ENCODE assay signal across 8 cellular contexts in genomic region chr1:182084487-182085316, GRCh38. TPM values are rescaled to one million over a fixed set of nuclear protein-coding genes. Genes with fewer than 3 reads are reported as not detected.
DNase-seq lines count a peak whose midpoint lies in the region; ATAC-seq and TF ChIP-seq lines count a peak whose summit lies in the region.

No MANE protein-coding gene starts in this region.

- POLR2A ChIA-PET in activated CD8-positive, alpha-beta T cell treated with anti-CD3 and anti-CD28 coated beads for 36 hours (lab: Charles Lee): interaction anchor here (0.8 to 0.9 kb wide), 2 partner anchors 35 to 312 kb away, joined by 3 to 4 read pairs; no protein-coding TSS in a partner anchor

- no peak overlapping the region for H3K4me3 Mint-ChIP-seq in activated CD8-positive, alpha-beta T cell treated with anti-CD3 and anti-CD28 coated beads for 36 hours
- peak overlapping the region in 1 of 2 donors; percentile 11 for H3K4me3 Mint-ChIP-seq in effector memory CD8-positive, alpha-beta T cell

- TF ChIP-seq CTCF in activated CD8-positive, alpha-beta T cell treated with anti-CD3 and anti-CD28 coated beads for 36 hours (IDR thresholded peaks at IDR 0.05): peak; percentile 85

- intact Hi-C loops in activated CD8-positive, alpha-beta T cell treated with anti-CD3 and anti-CD28 coated beads for 36 hours (cut with micrococcal nuclease): loop anchor here (1.0 to 5.0 kb wide), 2 partner anchors 38 to 312 kb away; no protein-coding TSS in a partner anchor

- DNase-seq in ACHN (peak; percentile 76), NCI-H748 (lab: John Stamatoyannopoulos, UW; ENCODE audit: unreplicated experiment) (peak; percentile 60), medulla oblongata (ENCODE audit: extremely low spot score) (peak; percentile 96)
- DNase-seq in activated CD8-positive, alpha-beta T cell treated with anti-CD3 and anti-CD28 coated beads for 36 hours: peak; percentile 89
- DNase-seq in effector memory CD8-positive, alpha-beta T cell: peak; percentile 68 to 74 (median 69)
- DNase-seq in stimulated activated CD8-positive, alpha-beta memory T cell treated with anti-CD3 and anti-CD28 coated beads, Interleukin-15, amount 100 ng/mL, for 24 hours (ENCODE audit: low read depth): peak; percentile 54

- peaks cover 25% of the 10 kb centered on the region for H3K4me1 Mint-ChIP-seq in activated CD8-positive, alpha-beta T cell treated with anti-CD3 and anti-CD28 coated beads for 36 hours (ENCODE audit: low read depth)
- peaks cover 19 to 21% of the 10 kb centered on the region in 2 donors for H3K4me1 Mint-ChIP-seq in effector memory CD8-positive, alpha-beta T cell (ENCODE audit: low read depth in 2 of 2)

- no peaks in the 10 kb centered on the region for H3K9me3 Mint-ChIP-seq in activated CD8-positive, alpha-beta T cell treated with anti-CD3 and anti-CD28 coated beads for 36 hours
- H3K9me3 Mint-ChIP-seq in effector memory CD8-positive, alpha-beta T cell: no peaks in the 10 kb centered on the region

- ATAC-seq in GM18861 (IDR thresholded peaks at IDR 0.05; ENCODE audit: unreplicated experiment): peak; percentile 70
- ATAC-seq in HG03571 (IDR thresholded peaks at IDR 0.05; ENCODE audit: unreplicated experiment): peak; percentile 56
- peak; percentile 95 for ATAC-seq in activated CD8-positive, alpha-beta T cell treated with anti-CD3 and anti-CD28 coated beads for 36 hours
- peak; percentile 83 for ATAC-seq in effector memory CD8-positive, alpha-beta T cell (replicated peaks)

- H3K27ac Mint-ChIP-seq in activated CD8-positive, alpha-beta T cell treated with anti-CD3 and anti-CD28 coated beads for 36 hours: no peak overlapping the region
- H3K27ac Mint-ChIP-seq in effector memory CD8-positive, alpha-beta T cell: peak overlapping the region; percentile 68 to 81

- CTCF ChIA-PET in activated CD8-positive, alpha-beta T cell treated with anti-CD3 and anti-CD28 coated beads for 36 hours (lab: Charles Lee): interaction anchor here (0.6 to 3.2 kb wide), 31 partner anchors 8 to 578 kb away, joined by 3 to 53 read pairs (median 4); partner anchors contain the start of genes TEDDM1 and ZNF648

- no peaks in the 10 kb centered on the region for H3K36me3 Mint-ChIP-seq in activated CD8-positive, alpha-beta T cell treated with anti-CD3 and anti-CD28 coated beads for 36 hours (ENCODE audit: low read depth)
- no peaks in the 10 kb centered on the region for H3K36me3 Mint-ChIP-seq in effector memory CD8-positive, alpha-beta T cell (ENCODE audit: insufficient read depth)

- H3K27me3 Mint-ChIP-seq in activated CD8-positive, alpha-beta T cell treated with anti-CD3 and anti-CD28 coated beads for 36 hours: no peaks in the 10 kb centered on the region
- H3K27me3 Mint-ChIP-seq in effector memory CD8-positive, alpha-beta T cell: no peaks in the 10 kb centered on the region

- in situ Hi-C loops in ACHN (cut with HindIII; ENCODE audit: low pct_ligation_motif_present, low pct_unique_long_range_greater_than_20kb, low sequenced_read_pairs): no loop called here

RNA-seq across cellular contexts. Expression of gene ZNF648, which starts 23.2 kb away (rescaled TPM):
- total RNA-seq in activated CD8-positive, alpha-beta T cell treated with anti-CD3 and anti-CD28 coated beads for 36 hours: not detected

Comparison
In these comparisons a context has a peak if more than half of its experiments do, and no peak if none do; other contexts are left out.
1. Peak in every context shown above with its lines: DNase-seq and ATAC-seq.